Comparison of ENCODE assay signal across 7 cellular contexts in the genomic region with DNA sequence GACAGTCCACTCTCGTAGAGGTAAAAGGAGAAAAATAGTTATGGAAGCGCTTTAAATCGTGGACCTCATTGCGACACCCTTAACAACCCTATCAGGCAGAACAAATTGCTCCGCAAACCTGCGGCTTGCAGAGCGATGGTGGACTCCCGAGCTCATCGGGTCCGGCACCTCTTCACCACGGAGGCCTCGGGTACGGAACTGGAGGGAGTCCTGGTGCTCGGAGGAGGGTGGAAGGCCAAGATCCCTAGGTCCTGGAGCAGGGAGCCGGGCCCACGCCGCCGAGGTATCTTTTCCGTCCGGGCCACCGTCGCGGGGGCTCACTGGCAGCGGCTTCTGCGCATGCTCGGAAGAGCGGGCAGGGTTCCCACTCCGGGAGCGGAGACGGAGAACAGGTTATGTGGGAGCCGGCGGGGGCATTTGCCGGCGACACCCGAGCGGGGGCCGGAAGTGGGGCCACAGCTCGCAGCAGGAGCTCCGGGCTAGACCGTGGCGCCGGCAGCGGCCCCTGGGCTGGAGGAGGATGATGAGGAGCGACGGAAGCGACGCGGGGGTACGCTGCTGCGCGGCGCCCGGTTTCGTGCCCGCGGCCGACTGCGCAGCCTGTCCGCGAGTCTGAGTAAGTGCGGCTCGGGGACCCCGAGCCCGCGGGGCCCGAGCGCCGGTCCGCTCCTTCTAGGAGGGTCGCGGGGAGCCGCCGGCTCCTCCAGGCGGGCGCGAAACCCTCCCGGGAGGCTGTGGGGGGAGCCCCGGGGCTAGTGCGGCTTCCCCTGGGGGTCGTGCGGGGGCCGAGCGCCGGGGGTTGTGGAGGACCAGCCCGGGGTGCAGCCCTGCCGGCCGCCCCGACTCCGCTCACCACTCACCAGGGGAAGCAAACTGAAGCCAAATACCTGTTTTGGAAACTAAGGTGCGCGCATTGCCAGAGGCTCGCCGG.
A peak's percentile ranks its signal among the peaks of the same experiment; 100 is the strongest.
DNase-seq lines count a peak whose midpoint lies in the region; ATAC-seq and TF ChIP-seq lines count a peak whose summit lies in the region.

ABHD13 (plus strand) TSS at position 349 of the 931 bp plus-strand sequence. CDS start 10,827 bp downstream, outside the sequence.

- TF ChIP-seq CTCF in astrocyte of the spinal cord (IDR thresholded peaks at IDR 0.05; ENCODE audit: low read depth, low read length) (no peak), retinal pigment epithelial cell (conservative IDR thresholded peaks at IDR 0.05; ENCODE audit: low read depth, low read length) (no peak)

- DNase-seq in NCI-H1930 (lab: John Stamatoyannopoulos, UW) (peak; percentile 97), T-helper 9 cell (peak; percentile 85), astrocyte of the spinal cord (ENCODE audit: low read depth, low spot score) (peak; percentile 94), hypothalamus (lab: John Stamatoyannopoulos, UW) (peak; percentile 43 to 96 (median 85)), retinal pigment epithelial cell (ENCODE audit: low read depth) (peak; percentile 51)

- in situ Hi-C loops in astrocyte of the spinal cord (cut with HindIII; ENCODE audit: low sequenced_read_pairs), result no loop called here

- peak; percentile 72 for ATAC-seq in GM18508 (IDR thresholded peaks at IDR 0.05; ENCODE audit: insufficient read depth, unreplicated experiment)
- ATAC-seq in HG02973 (IDR thresholded peaks at IDR 0.05; ENCODE audit: unreplicated experiment), result peak; percentile 74

- peak within 1 kb of the TSS; percentile 71 for H3K4me3 ChIP-seq in astrocyte of the spinal cord (ENCODE audit: low read depth, low read length)
- H3K4me3 ChIP-seq in retinal pigment epithelial cell (ENCODE audit: low read length), result peak within 1 kb of the TSS; percentile 81

Comparison
In these comparisons a context has a peak if more than half of its experiments do, and no peak if none do; other contexts are left out.
1. Peak in every context shown above with its lines: DNase-seq, ATAC-seq and H3K4me3 ChIP-seq.